Comparison of ENCODE assay signal across 1 cellular context in genomic region chr12:53644133-53644532, GRCh38.
TF ChIP-seq lines count a peak whose summit lies in the region.

No MANE protein-coding gene starts in this region.

TF ChIP-seq in HepG2, 621 proteins besides CTCF, POLR2A, EP300 and RAD21:
- TF ChIP-seq TIGD3 (CRISPR knock-in tag; IDR thresholded peaks at IDR 0.05; ENCODE audit: borderline replicate concordance) = no peak
- TF ChIP-seq ZSCAN5A (CRISPR knock-in tag; IDR thresholded peaks at IDR 0.05; ENCODE audit: borderline replicate concordance) = no peak
- 0 out of 2 replicates have a peak, but pooled peaks have one; percentile 11 for TF ChIP-seq ATF7 (IDR thresholded peaks at IDR 0.05)
- no peak for TF ChIP-seq ATF7 (CRISPR knock-in tag; IDR thresholded peaks at IDR 0.05)
- no peak for TF ChIP-seq POLR2AphosphoS5 (IDR thresholded peaks at IDR 0.05; ENCODE audit: low read depth, low read length)
- peak; percentile 52; the same call in 1 of the 2 replicates for TF ChIP-seq CEBPB (IDR thresholded peaks at IDR 0.05; ENCODE audit: borderline replicate concordance, low read depth, low read length)
